ENCODE assay signal across 9 cellular contexts in the genomic region with DNA sequence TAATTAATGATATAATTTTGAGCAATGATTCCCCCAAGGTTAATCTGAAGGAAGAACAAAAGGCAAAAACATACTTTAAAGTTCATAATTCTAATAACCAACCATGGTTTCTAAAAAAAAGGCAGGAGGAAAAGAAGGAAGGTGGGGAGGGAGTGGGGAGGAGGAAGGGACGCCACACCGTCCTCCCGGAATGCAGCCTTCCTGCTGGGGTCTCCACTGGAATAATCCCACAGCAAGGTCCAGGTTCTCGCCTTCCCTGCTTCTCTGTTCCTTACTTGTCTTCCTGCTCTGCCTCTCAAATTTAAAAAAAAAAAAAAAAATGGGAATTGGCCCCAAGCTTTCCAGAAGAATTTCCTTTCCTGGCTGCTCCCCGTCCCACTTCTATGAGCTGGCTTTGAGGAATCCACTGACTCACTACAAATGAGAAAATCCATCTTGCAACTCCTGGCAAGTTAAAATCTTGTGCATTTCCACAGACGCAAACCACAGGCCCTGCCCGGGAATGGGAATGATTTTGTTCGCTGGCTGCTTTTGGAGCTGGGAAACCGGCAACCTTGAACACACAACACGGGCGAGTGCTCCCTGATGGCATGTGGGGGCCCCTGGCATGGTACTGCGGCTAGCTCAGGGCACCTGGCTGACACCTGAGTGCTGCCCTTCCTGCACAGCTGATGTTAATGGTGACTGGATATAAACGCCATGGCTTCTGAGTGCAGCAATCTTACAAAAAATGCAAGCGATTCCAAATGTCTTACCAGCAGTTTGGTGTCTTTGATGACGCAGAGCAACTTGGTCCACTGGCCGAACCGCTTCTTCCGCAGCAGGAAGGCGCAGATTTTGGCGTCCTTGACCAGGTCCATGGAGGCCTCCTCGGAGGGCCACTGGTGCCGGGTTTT.
A peak's percentile ranks its signal among the peaks of the same experiment; 100 is the strongest.
DNase-seq lines count a peak whose midpoint lies in the region; ATAC-seq and TF ChIP-seq lines count a peak whose summit lies in the region.
"Had no signal": no experiment of that assay in that cellular context is flagged by ENCODE, and none has a peak within 500 bp of the region (broad histone marks: within the 10 kb centered on the region; RNA-seq: fewer than 3 reads in every experiment).

No MANE protein-coding gene starts in this region.

- no peak overlapping the region for H3K27ac Mint-ChIP-seq in effector memory CD8-positive, alpha-beta T cell

- no peak overlapping the region for H3K4me3 Mint-ChIP-seq in effector memory CD8-positive, alpha-beta T cell

- no peaks in the 10 kb centered on the region for H3K27me3 Mint-ChIP-seq in effector memory CD8-positive, alpha-beta T cell

- peak overlapping the region in 2 of 3 donors; percentile 25 to 34 for H3K27ac ChIP-seq in thyroid gland

- H3K4me1 Mint-ChIP-seq in effector memory CD8-positive, alpha-beta T cell (ENCODE audit: low read depth in 2 of 2): peaks cover 11 to 17% of the 10 kb centered on the region in 2 donors

- H3K4me3 ChIP-seq in choroid plexus epithelial cell (ENCODE audit: low read depth, low read length) (no peak overlapping the region), lower leg skin (ENCODE audit: low read depth, poor library complexity, severe bottlenecking) (no peak overlapping the region), thyroid gland (replicated peaks in 1 of 3) (no peak overlapping the region)

- no peak for ATAC-seq in HG02840 (IDR thresholded peaks at IDR 0.05; ENCODE audit: low FRiP score, unreplicated experiment)
- ATAC-seq in effector memory CD8-positive, alpha-beta T cell (replicated peaks): no peak

- TF ChIP-seq CTCF in choroid plexus epithelial cell (conservative IDR thresholded peaks at IDR 0.05; ENCODE audit: low read depth, low read length): no peak
- no peak for TF ChIP-seq CTCF in lower leg skin (IDR thresholded peaks at IDR 0.05)
- TF ChIP-seq CTCF in thyroid gland (IDR thresholded peaks at IDR 0.05): no peak

- no peaks in the 10 kb centered on the region for H3K9me3 ChIP-seq in thyroid gland

- H3K9me3 Mint-ChIP-seq in effector memory CD8-positive, alpha-beta T cell: no peaks in the 10 kb centered on the region

- peaks cover 7% of the 10 kb centered on the region for H3K36me3 Mint-ChIP-seq in effector memory CD8-positive, alpha-beta T cell (ENCODE audit: insufficient read depth)

- H3K4me1 ChIP-seq in thyroid gland: peaks cover 0 to 5% of the 10 kb centered on the region in 2 donors

- 49 to 52% methylated on average over 22 of the region's 22 CpGs for WGBS in lower leg skin, 2 donors
- 80 to 82% methylated on average over 22 of the region's 22 CpGs for WGBS in thyroid gland, 2 donors

- intact Hi-C loops in lower leg skin (cut with DNase I; ENCODE audit: low total_unique reads) (no loop called here), thyroid gland (cut with DNase I) (no loop called here)

- DNase-seq in HT1080 (ENCODE audit: low read depth): peak; percentile 99
- peak; percentile 95 for DNase-seq in choroid plexus epithelial cell (ENCODE audit: low read depth)
- peak; percentile 50 to 89 for DNase-seq in lower leg skin (ENCODE audit: low spot score in 2 of 2)
- no peak for DNase-seq in thyroid gland
- DNase-seq in NCI-H345 (lab: John Stamatoyannopoulos, UW): no peak
- DNase-seq in effector memory CD8-positive, alpha-beta T cell: no peak
- no peak for DNase-seq in D341Med (ENCODE audit: low spot score)
- DNase-seq: KG1 had no signal

- no peaks in the 10 kb centered on the region for H3K27me3 ChIP-seq in thyroid gland

- no peak for TF ChIP-seq POLR2A in lower leg skin (IDR thresholded peaks at IDR 0.05)
- TF ChIP-seq POLR2A in thyroid gland (IDR thresholded peaks at IDR 0.05): no peak

- no peaks in the 10 kb centered on the region for H3K36me3 ChIP-seq in thyroid gland

Comparison
In these comparisons a context has a peak if more than half of its experiments do, and no peak if none do; other contexts are left out.
1. DNase-seq: peak in HT1080 (single experiment), choroid plexus epithelial cell (single experiment) and lower leg skin (2 of 2); none in thyroid gland (0 of 2), NCI-H345 (single experiment), effector memory CD8-positive, alpha-beta T cell (0 of 3) and D341Med (single experiment).